Comparison of ENCODE assay signal across 12 cellular contexts in the genomic region with DNA sequence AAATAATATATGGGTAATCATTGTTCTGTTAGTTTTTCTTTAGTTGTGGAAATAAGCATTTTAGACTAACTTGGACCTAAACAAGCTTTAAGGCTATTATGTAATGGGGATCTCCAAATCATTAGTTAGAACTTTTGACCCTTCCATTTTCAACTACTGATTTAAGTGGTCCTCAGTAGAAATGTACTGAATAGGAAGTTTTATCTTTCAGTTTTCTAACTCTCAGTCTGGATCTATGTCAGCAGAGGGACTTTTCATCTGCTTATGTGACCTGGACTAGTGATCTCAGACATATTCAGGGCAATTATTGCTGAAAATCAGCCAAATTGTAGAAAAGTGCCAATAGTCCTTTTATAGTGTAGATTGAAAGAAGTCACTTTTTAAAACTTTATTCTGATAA. TPM values are rescaled to one million over a fixed set of nuclear protein-coding genes. Genes with fewer than 3 reads are reported as not detected.
DNase-seq lines count a peak whose midpoint lies in the region; ATAC-seq lines count a peak whose summit lies in the region.
"Had no signal": no experiment of that assay in that cellular context is flagged by ENCODE, and none has a peak within 500 bp of the region (broad histone marks: within the 10 kb centered on the region; RNA-seq: fewer than 3 reads in every experiment).

No MANE protein-coding gene starts in this region.

- no peak overlapping the region for H3K4me3 ChIP-seq in CD4-positive, CD25-positive, alpha-beta regulatory T cell (ENCODE audit: low read depth, low read length)
- H3K4me3 ChIP-seq in effector memory CD4-positive, alpha-beta T cell (ENCODE audit: insufficient read depth, low read depth, low read length, poor library complexity, severe bottlenecking) = no peak overlapping the region
- H3K4me3 ChIP-seq: coronary artery, heart right ventricle had no signal

- H3K27me3 Mint-ChIP-seq in CD4-positive, CD25-positive, alpha-beta regulatory T cell = no peaks in the 10 kb centered on the region
- H3K27me3 Mint-ChIP-seq: activated naive CD4-positive, alpha-beta T cell treated with anti-CD3 and anti-CD28 coated beads, Interleukin-2, amount 10 ng/mL, durations not matched to agents 7 days and 5 days had no signal

- no peaks in the 10 kb centered on the region for H3K9me3 Mint-ChIP-seq in CD4-positive, CD25-positive, alpha-beta regulatory T cell
- H3K9me3 Mint-ChIP-seq: activated naive CD4-positive, alpha-beta T cell treated with anti-CD3 and anti-CD28 coated beads, Interleukin-2, amount 10 ng/mL, durations not matched to agents 7 days and 5 days had no signal

- no peak for DNase-seq in CD4-positive, CD25-positive, alpha-beta regulatory T cell
- no peak for DNase-seq in effector memory CD4-positive, alpha-beta T cell
- no peak for DNase-seq in NCI-H446 treated with DMSO at 0.1 percent for 48 hours (lab: John Stamatoyannopoulos, UW)
- no peak for DNase-seq in C1 segment of cervical spinal cord (lab: John Stamatoyannopoulos, UW)
- DNase-seq in NCI-H2107 (lab: John Stamatoyannopoulos, UW) = no peak
- DNase-seq: activated naive CD4-positive, alpha-beta T cell treated with anti-CD3 and anti-CD28 coated beads, Interleukin-2, amount 10 ng/mL, durations not matched to agents 7 days and 5 days; heart right ventricle; NCI-H1417 treated with DMSO at 0.1 percent for 48 hours had no signal

- H3K9me3 ChIP-seq in CD4-positive, CD25-positive, alpha-beta regulatory T cell (ENCODE audit: control insufficient read depth in 2 of 2, low read length in 2 of 2) = no peaks in the 10 kb centered on the region
- no peaks in the 10 kb centered on the region for H3K9me3 ChIP-seq in effector memory CD4-positive, alpha-beta T cell (ENCODE audit: control insufficient read depth, low read length)
- H3K9me3 ChIP-seq: heart right ventricle had no signal

- H3K4me1 ChIP-seq in CD4-positive, CD25-positive, alpha-beta regulatory T cell (ENCODE audit: control insufficient read depth, insufficient read depth, low read length, poor library complexity, severe bottlenecking) = no peaks in the 10 kb centered on the region
- no peaks in the 10 kb centered on the region for H3K4me1 ChIP-seq in effector memory CD4-positive, alpha-beta T cell (ENCODE audit: control insufficient read depth, insufficient read depth, low read length, poor library complexity, severe bottlenecking)

- peaks cover 78% of the 10 kb centered on the region for H3K36me3 ChIP-seq in CD4-positive, CD25-positive, alpha-beta regulatory T cell (ENCODE audit: control insufficient read depth, insufficient read depth, low read length)
- H3K36me3 ChIP-seq in effector memory CD4-positive, alpha-beta T cell (ENCODE audit: control insufficient read depth, insufficient read depth, low read length) = peaks cover 70% of the 10 kb centered on the region

- no peak overlapping the region for H3K27ac ChIP-seq in CD4-positive, CD25-positive, alpha-beta regulatory T cell (ENCODE audit: insufficient read depth, low read length, poor library complexity, severe bottlenecking)
- H3K27ac ChIP-seq in effector memory CD4-positive, alpha-beta T cell (ENCODE audit: insufficient read depth, low read length, poor library complexity, severe bottlenecking) = no peak overlapping the region

- H3K36me3 Mint-ChIP-seq in CD4-positive, CD25-positive, alpha-beta regulatory T cell = peaks cover 41% of the 10 kb centered on the region

- H3K27me3 ChIP-seq in CD4-positive, CD25-positive, alpha-beta regulatory T cell (ENCODE audit: control insufficient read depth, insufficient read depth, low read length) = no peaks in the 10 kb centered on the region
- no peaks in the 10 kb centered on the region for H3K27me3 ChIP-seq in effector memory CD4-positive, alpha-beta T cell (replicated peaks; ENCODE audit: control insufficient read depth, insufficient read depth, low read length, poor library complexity, severe bottlenecking)
- H3K27me3 ChIP-seq: heart right ventricle had no signal

- ATAC-seq in CD4-positive, CD25-positive, alpha-beta regulatory T cell (ENCODE audit: low read depth in 2 of 2) = no peak
- ATAC-seq in GM18909 (IDR thresholded peaks at IDR 0.05; ENCODE audit: poor library complexity, unreplicated experiment) (peak; percentile 73), HG02610 (IDR thresholded peaks at IDR 0.05; ENCODE audit: unreplicated experiment) (peak; percentile 83), HG03439 (IDR thresholded peaks at IDR 0.05; ENCODE audit: unreplicated experiment) (peak; percentile 78)

- H3K27ac Mint-ChIP-seq in CD4-positive, CD25-positive, alpha-beta regulatory T cell = peak overlapping the region in 2 of 3 donors; percentile 35 to 43

- peaks cover 0 to 17% (median 13%) of the 10 kb centered on the region in 4 donors for H3K4me1 Mint-ChIP-seq in CD4-positive, CD25-positive, alpha-beta regulatory T cell
- H3K4me1 Mint-ChIP-seq: activated naive CD4-positive, alpha-beta T cell treated with anti-CD3 and anti-CD28 coated beads, Interleukin-2, amount 10 ng/mL, durations not matched to agents 7 days and 5 days had no signal

- H3K4me3 Mint-ChIP-seq in CD4-positive, CD25-positive, alpha-beta regulatory T cell = no peak overlapping the region
- H3K4me3 Mint-ChIP-seq: activated naive CD4-positive, alpha-beta T cell treated with anti-CD3 and anti-CD28 coated beads, Interleukin-2, amount 10 ng/mL, durations not matched to agents 7 days and 5 days had no signal

RNA-seq across cellular contexts. Expression of gene SASS6, which starts 56.0 kb away (rescaled TPM):
- 3.2 TPM for total RNA-seq in CD4-positive, CD25-positive, alpha-beta regulatory T cell
- polyA plus RNA-seq in CD4-positive, CD25-positive, alpha-beta regulatory T cell = 1 to 10 TPM; 1.3 to 3.2 (median 2.5) TPM

RNA-seq across cellular contexts. Expression of gene TRMT13, which starts 56.2 kb away (rescaled TPM):
- total RNA-seq in CD4-positive, CD25-positive, alpha-beta regulatory T cell = 12.2 TPM
- 10 to 100 TPM in 1 of 4 donors, 1 to 10 TPM in 3; 7.5 to 11.4 (median 8.8) TPM for polyA plus RNA-seq in CD4-positive, CD25-positive, alpha-beta regulatory T cell

Comparison
In these comparisons a context has a peak if more than half of its experiments do, and no peak if none do; other contexts are left out.
1. ATAC-seq: peak in GM18909 (single experiment), HG02610 (single experiment) and HG03439 (single experiment); none in CD4-positive, CD25-positive, alpha-beta regulatory T cell (0 of 2).